In the genomic region with DNA sequence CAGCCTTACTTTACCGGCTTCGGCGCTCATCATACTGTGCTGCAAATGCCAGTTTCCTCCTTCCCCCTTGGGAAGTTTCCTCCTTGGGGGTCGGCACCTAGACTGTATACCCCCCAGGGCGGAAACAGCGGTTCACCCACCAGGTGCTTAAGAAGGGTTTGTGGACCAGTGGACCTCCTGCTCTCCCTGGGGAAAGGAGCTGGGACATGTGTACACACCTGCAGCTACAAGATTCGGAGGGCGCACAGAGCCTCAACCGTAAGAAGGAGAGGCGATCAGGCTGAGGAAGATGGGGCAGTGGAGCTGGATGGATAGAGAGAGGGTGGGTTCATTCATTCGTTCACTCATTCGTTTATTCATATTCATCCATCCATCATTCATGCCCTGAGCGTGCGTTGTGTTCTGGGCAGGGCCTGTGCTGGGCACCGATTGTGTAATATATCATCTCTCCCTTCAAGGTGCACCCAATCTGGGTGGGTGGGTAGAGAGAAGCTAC, we compare ENCODE assay signal across 8 cellular contexts. TPM values are rescaled to one million over a fixed set of nuclear protein-coding genes. Genes with fewer than 3 reads are reported as not detected.
DNase-seq lines count a peak whose midpoint lies in the region; ATAC-seq and TF ChIP-seq lines count a peak whose summit lies in the region.

No MANE protein-coding gene starts in this region.

- H4K20me1 ChIP-seq in SU-DHL-6 (ENCODE audit: low read depth, low read length) = no peaks in the 10 kb centered on the region

- H3K9ac ChIP-seq in SU-DHL-6 (ENCODE audit: low read length) = peak overlapping the region; percentile 67

- H3K27ac ChIP-seq in SU-DHL-6 (ENCODE audit: low read depth, low read length) = peak overlapping the region; percentile 60

- ATAC-seq in GM21825 (IDR thresholded peaks at IDR 0.05; ENCODE audit: unreplicated experiment) = no peak

- H2AFZ ChIP-seq in SU-DHL-6 (ENCODE audit: low read depth, low read length, severe bottlenecking) = peak overlapping the region; percentile 92

- no peak for TF ChIP-seq CTCF in GM12875 (IDR thresholded peaks at IDR 0.05; ENCODE audit: borderline replicate concordance, insufficient read depth, low read depth, low read length)
- no peak for TF ChIP-seq CTCF in SU-DHL-6 (IDR thresholded peaks at IDR 0.05; ENCODE audit: insufficient read depth, low read length, poor library complexity, severe bottlenecking)
- no peak for TF ChIP-seq CTCF in fibroblast of the aortic adventitia (IDR thresholded peaks at IDR 0.05; ENCODE audit: insufficient read depth, low read length)

- DNase-seq in fibroblast of the aortic adventitia (ENCODE audit: low read depth) (no peak), skeletal muscle cell (ENCODE audit: low read depth) (no peak), DMS114 treated with DMSO at 0.1 percent for 48 hours (lab: John Stamatoyannopoulos, UW; ENCODE audit: unreplicated experiment) (no peak), activated gamma-delta T cell (lab: John Stamatoyannopoulos, UW) (no peak)
- no peak for DNase-seq in stimulated activated CD4-positive, alpha-beta T cell treated with anti-CD3 and anti-CD28 coated beads, Interleukin-2, amount 100 ng/mL, for 24 hours

- H3K9me2 ChIP-seq in SU-DHL-6 (replicated peaks; ENCODE audit: insufficient read depth, low read length) = no peaks in the 10 kb centered on the region

- H3K4me2 ChIP-seq in SU-DHL-6 (ENCODE audit: low read depth, low read length, poor library complexity, severe bottlenecking) = peak overlapping the region; percentile 91

- no peaks in the 10 kb centered on the region for H3K79me2 ChIP-seq in SU-DHL-6 (ENCODE audit: insufficient read depth, low read length)

- no peaks in the 10 kb centered on the region for H3K9me3 ChIP-seq in SU-DHL-6 (ENCODE audit: insufficient read depth, low read length)

- no peaks in the 10 kb centered on the region for H3K36me3 ChIP-seq in SU-DHL-6 (ENCODE audit: low read length)

- H3K4me3 ChIP-seq in GM12875 (ENCODE audit: low read depth, low read length) (peak overlapping the region; percentile 90), SU-DHL-6 (ENCODE audit: insufficient read depth, low read length, poor library complexity, severe bottlenecking) (peak overlapping the region; percentile 67), fibroblast of the aortic adventitia (ENCODE audit: low read depth, low read length) (peak overlapping the region; percentile 84), skeletal muscle cell (ENCODE audit: low read depth, low read length) (peak overlapping the region; percentile 72)

- no peaks in the 10 kb centered on the region for H3K27me3 ChIP-seq in SU-DHL-6 (ENCODE audit: low read length)

- H3F3A ChIP-seq in SU-DHL-6 (ENCODE audit: insufficient read depth) = peaks cover 8% of the 10 kb centered on the region

RNA-seq across cellular contexts. Expression of a gene that starts 0.7 kb away (rescaled TPM):
- total RNA-seq in fibroblast of the aortic adventitia (ENCODE audit: low replicate concordance) = 2.8 and 7.5 TPM in 2 replicates

RNA-seq across cellular contexts. Expression of a gene that starts 13.9 kb away (rescaled TPM):
- 21.2 and 40.6 TPM in 2 replicates for total RNA-seq in fibroblast of the aortic adventitia (ENCODE audit: low replicate concordance)

RNA-seq across cellular contexts. Expression of a gene that starts 43.9 kb away (rescaled TPM):
- 41.9 and 70.3 TPM in 2 replicates for total RNA-seq in fibroblast of the aortic adventitia (ENCODE audit: low replicate concordance)

RNA-seq across cellular contexts. Expression of a gene that starts 43.9 kb away (rescaled TPM):
- 8.8 and 16.1 TPM in 2 replicates for total RNA-seq in fibroblast of the aortic adventitia (ENCODE audit: low replicate concordance)
